In the genomic region with DNA sequence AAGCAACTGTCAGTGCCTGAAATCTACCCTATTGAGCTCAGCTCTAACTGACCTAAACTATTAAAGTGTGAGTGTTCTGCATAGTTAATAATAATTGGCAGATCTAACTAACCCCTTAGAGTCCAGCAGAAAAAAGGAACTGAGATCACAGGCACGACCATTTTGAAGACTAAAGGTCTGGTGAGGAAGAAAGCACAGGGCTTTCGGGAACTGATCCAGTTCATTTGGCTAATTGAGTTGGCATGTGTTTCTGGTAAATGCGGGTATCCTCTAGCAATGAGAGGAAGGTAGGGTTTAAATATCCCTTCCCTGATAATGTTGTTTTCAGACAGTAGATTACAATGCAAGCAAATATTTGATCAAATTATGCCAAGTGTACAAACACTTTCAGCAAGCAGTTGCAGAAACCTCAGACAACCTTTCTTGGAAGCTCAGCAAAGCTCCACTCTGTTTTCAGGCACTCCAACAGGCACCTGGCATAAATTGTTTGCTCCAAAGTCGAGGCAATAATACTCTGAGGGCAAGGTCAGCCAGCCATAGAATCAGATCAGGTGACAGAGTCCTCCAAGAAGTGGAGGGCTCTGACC, we compare ENCODE assay signal across 16 cellular contexts.
DNase-seq lines count a peak whose midpoint lies in the region; ATAC-seq, FAIRE-seq and TF ChIP-seq lines count a peak whose summit lies in the region.
"Had no signal": no experiment of that assay in that cellular context is flagged by ENCODE, and none has a peak within 500 bp of the region (broad histone marks: within the 10 kb centered on the region; RNA-seq: fewer than 3 reads in every experiment).

No MANE protein-coding gene starts in this region.

- H3K4me2 ChIP-seq in keratinocyte (ENCODE audit: control insufficient read depth, extremely low read depth, insufficient read depth, low read depth, low read length) = no peak overlapping the region
- H3K4me2 ChIP-seq: KMS-11 had no signal

- FAIRE-seq in D721Med (lab: Jason Lieb, UNC) = peak; percentile 55
- peak; percentile 9 for FAIRE-seq in keratinocyte (lab: Jason Lieb, UNC)
- FAIRE-seq: G401.6 had no signal

- no peaks in the 10 kb centered on the region for H3K27me3 Mint-ChIP-seq in stimulated activated memory B cell treated with anti-CD40 and anti-IgM and Interleukin-4, amounts not matched to agents 10 μg/mL and 1 μg/mL and 100 μg/mL, for 72 hours
- H3K27me3 Mint-ChIP-seq: naive B cell had no signal

- H3K9me3 Mint-ChIP-seq in stimulated activated memory B cell treated with anti-CD40 and anti-IgM and Interleukin-4, amounts not matched to agents 10 μg/mL and 1 μg/mL and 100 μg/mL, for 72 hours = no peaks in the 10 kb centered on the region
- H3K9me3 Mint-ChIP-seq: activated T-helper 2 cell treated with anti-CD3 and anti-CD28 coated beads, Interferon-gamma antibody, Interleukin-2, Interleukin-4, amounts not matched to agents 10 μg/mL and 5 μg/mL and 100 μg/mL, durations not matched to agents 14 hours and 24 hours and 36 hours had no signal

- no peaks in the 10 kb centered on the region for H3K9me1 ChIP-seq in keratinocyte (ENCODE audit: control insufficient read depth, extremely low read depth, insufficient read depth, low read length)

- no peak for TF ChIP-seq POLR2A in GM18505 (IDR thresholded peaks at IDR 0.05; ENCODE audit: borderline replicate concordance, extremely low read depth, insufficient read depth, insufficient read length)

- H3K27me3 ChIP-seq in keratinocyte (ENCODE audit: control insufficient read depth, extremely low read depth, insufficient read depth, low read length) = peaks cover 3% of the 10 kb centered on the region
- no peaks in the 10 kb centered on the region for H3K27me3 ChIP-seq in HAP-1 (ENCODE audit: low read depth)
- H3K27me3 ChIP-seq: cardiac muscle cell, upper lobe of left lung had no signal

- no peaks in the 10 kb centered on the region for H3K36me3 ChIP-seq in keratinocyte (ENCODE audit: control insufficient read depth in 2 of 2, extremely low read depth in 1 of 2, insufficient read depth in 2 of 2, low read length in 2 of 2)
- H3K36me3 ChIP-seq in HAP-1 (replicated peaks) = no peaks in the 10 kb centered on the region
- H3K36me3 ChIP-seq: cardiac muscle cell, upper lobe of left lung had no signal

- no peak overlapping the region for H2AFZ ChIP-seq in keratinocyte (ENCODE audit: control insufficient read depth, low read length)

- no peaks in the 10 kb centered on the region for H3K36me3 Mint-ChIP-seq in stimulated activated memory B cell treated with anti-CD40 and anti-IgM and Interleukin-4, amounts not matched to agents 10 μg/mL and 1 μg/mL and 100 μg/mL, for 72 hours
- H3K36me3 Mint-ChIP-seq: naive B cell had no signal

- no peak for DNase-seq in D721Med (ENCODE audit: insufficient read length, low spot score)
- DNase-seq in NCI-H1417 (lab: John Stamatoyannopoulos, UW) = peak; percentile 6 to 85 (median 63)
- peak; percentile 97 for DNase-seq in NCI-H774 (lab: John Stamatoyannopoulos, UW)
- no peak for DNase-seq in keratinocyte (ENCODE audit: low read depth, low spot score)
- no peak for DNase-seq in HAP-1 (ENCODE audit: low spot score in 2 of 2)
- no peak for DNase-seq in activated CD4-positive, alpha-beta T cell treated with anti-CD3 and anti-CD28 coated beads, Interleukin-2, amount 50 U/mL, for 4 hours
- DNase-seq: naive B cell, PC-3, upper lobe of left lung had no signal

- no peaks in the 10 kb centered on the region for H3K9me3 ChIP-seq in keratinocyte (ENCODE audit: control insufficient read depth, low read depth, low read length)
- no peaks in the 10 kb centered on the region for H3K9me3 ChIP-seq in HAP-1
- H3K9me3 ChIP-seq: upper lobe of left lung had no signal

- no peak overlapping the region for H3K9ac ChIP-seq in keratinocyte (ENCODE audit: control insufficient read depth, extremely low read depth, insufficient read depth, low read length)
- H3K9ac ChIP-seq: KMS-11 had no signal

- dilution Hi-C loops in keratinocyte (cut with MboI; ENCODE audit: extremely low pct_ligation_motif_present, low sequenced_read_pairs) = no loop called here

- H3K27ac Mint-ChIP-seq in stimulated activated memory B cell treated with anti-CD40 and anti-IgM and Interleukin-4, amounts not matched to agents 10 μg/mL and 1 μg/mL and 100 μg/mL, for 72 hours = no peak overlapping the region
- H3K27ac Mint-ChIP-seq: activated T-helper 2 cell treated with anti-CD3 and anti-CD28 coated beads, Interferon-gamma antibody, Interleukin-2, Interleukin-4, amounts not matched to agents 10 μg/mL and 5 μg/mL and 100 μg/mL, durations not matched to agents 14 hours and 24 hours and 36 hours; naive B cell had no signal

- no peak overlapping the region for H3K4me3 Mint-ChIP-seq in stimulated activated memory B cell treated with anti-CD40 and anti-IgM and Interleukin-4, amounts not matched to agents 10 μg/mL and 1 μg/mL and 100 μg/mL, for 72 hours
- H3K4me3 Mint-ChIP-seq: naive B cell had no signal

- no peak for ATAC-seq in GM18505 (IDR thresholded peaks at IDR 0.05; ENCODE audit: unreplicated experiment)
- no peak for ATAC-seq in stimulated activated memory B cell treated with anti-CD40 and anti-IgM and Interleukin-4, amounts not matched to agents 10 μg/mL and 1 μg/mL and 100 μg/mL, for 72 hours
- ATAC-seq: PC-3, sciatic nerve had no signal

- H3K4me1 ChIP-seq in keratinocyte (ENCODE audit: control insufficient read depth, extremely low read depth, insufficient read depth, low read length) (no peaks in the 10 kb centered on the region), HAP-1 (no peaks in the 10 kb centered on the region)
- H3K4me1 ChIP-seq: upper lobe of left lung had no signal

- no peaks in the 10 kb centered on the region for H3K79me2 ChIP-seq in keratinocyte (ENCODE audit: control insufficient read depth, insufficient read depth, low read length)

- H4K20me1 ChIP-seq in keratinocyte (ENCODE audit: control insufficient read depth, extremely low read depth, insufficient read depth, low read length) = no peaks in the 10 kb centered on the region

- H3K4me3 ChIP-seq in keratinocyte (ENCODE audit: control insufficient read depth in 2 of 3, extremely low read depth in 1 of 3, insufficient read depth in 2 of 3, low read depth in 1 of 3, low read length in 3 of 3) (no peak overlapping the region), HAP-1 (no peak overlapping the region)
- H3K4me3 ChIP-seq: cardiac muscle cell, upper lobe of left lung had no signal

- no peak overlapping the region for H3K27ac ChIP-seq in keratinocyte (ENCODE audit: control insufficient read depth, insufficient read depth, low read length)
- H3K27ac ChIP-seq: cardiac muscle cell, KMS-11, upper lobe of left lung had no signal

- no peaks in the 10 kb centered on the region for H3K4me1 Mint-ChIP-seq in stimulated activated memory B cell treated with anti-CD40 and anti-IgM and Interleukin-4, amounts not matched to agents 10 μg/mL and 1 μg/mL and 100 μg/mL, for 72 hours
- H3K4me1 Mint-ChIP-seq: naive B cell had no signal

- in situ Hi-C loops in HAP-1 (cut with MboI; ENCODE audit: low sequenced_read_pairs) = no loop called here

- TF ChIP-seq CTCF in D721Med (IDR thresholded peaks at IDR 0.05; ENCODE audit: insufficient read depth, missing control alignments) (no peak), keratinocyte (optimal IDR thresholded peaks at IDR 0.05 in 1 of 3, IDR thresholded peaks at IDR 0.05 in 1 of 3, conservative IDR thresholded peaks at IDR 0.05 in 1 of 3; ENCODE audit: extremely low read depth in 1 of 3, insufficient read depth in 2 of 3, low read length in 3 of 3) (no peak)

Comparison
In these comparisons a context has a peak if more than half of its experiments do, and no peak if none do; other contexts are left out.
1. DNase-seq: peak in NCI-H1417 (3 of 3) and NCI-H774 (single experiment); none in D721Med (single experiment), keratinocyte (single experiment), HAP-1 (0 of 2) and activated CD4-positive, alpha-beta T cell treated with anti-CD3 and anti-CD28 coated beads, Interleukin-2, amount 50 U/mL, for 4 hours (0 of 2).